Comparison of ENCODE assay signal across 10 cellular contexts in genomic region chr18:56168049-56168781, GRCh38.
A peak's percentile ranks its signal among the peaks of the same experiment; 100 is the strongest.
DNase-seq lines count a peak whose midpoint lies in the region; ATAC-seq and TF ChIP-seq lines count a peak whose summit lies in the region.
"Had no signal": no experiment of that assay in that cellular context is flagged by ENCODE, and none has a peak within 500 bp of the region (broad histone marks: within the 10 kb centered on the region; RNA-seq: fewer than 3 reads in every experiment).

No MANE protein-coding gene starts in this region.

- H3K4me3 Mint-ChIP-seq in osteocyte (ENCODE audit: unreplicated experiment), result peak overlapping the region; percentile 39
- H3K4me3 Mint-ChIP-seq: nephron had no signal

- H3K36me3 Mint-ChIP-seq in osteocyte (ENCODE audit: unreplicated experiment), result no peaks in the 10 kb centered on the region

- peak overlapping the region; percentile 89 for H3K27ac Mint-ChIP-seq in osteocyte (ENCODE audit: unreplicated experiment)

- TF ChIP-seq CTCF in fibroblast of villous mesenchyme (IDR thresholded peaks at IDR 0.05; ENCODE audit: insufficient read depth, low read depth, low read length) (no peak), osteocyte (IDR thresholded peaks at IDR 0.05) (no peak)

- ATAC-seq in HG03469 (IDR thresholded peaks at IDR 0.05; ENCODE audit: unreplicated experiment), result no peak

- H3K27me3 Mint-ChIP-seq in osteocyte (ENCODE audit: unreplicated experiment), result no peaks in the 10 kb centered on the region

- H3K4me3 ChIP-seq in fibroblast of villous mesenchyme (ENCODE audit: low read depth, low read length), result no peak overlapping the region

- H3K4me1 Mint-ChIP-seq in osteocyte (ENCODE audit: unreplicated experiment), result peaks cover 55% of the 10 kb centered on the region

- H3K9me3 Mint-ChIP-seq in osteocyte (ENCODE audit: unreplicated experiment), result no peaks in the 10 kb centered on the region
- H3K9me3 Mint-ChIP-seq: nephron had no signal

- DNase-seq in AG20443 (ENCODE audit: low spot score) (peak; percentile 67), RPMI7951 (ENCODE audit: low read depth) (peak; percentile 11), fibroblast of villous mesenchyme (ENCODE audit: low read depth) (peak; percentile 71), osteocyte (ENCODE audit: extremely low spot score, unreplicated experiment) (no peak), retina (no peak), NCI-H1105 treated with DMSO at 0.1 percent for 48 hours (lab: John Stamatoyannopoulos, UW) (no peak)
- no peak for DNase-seq in activated CD4-positive, CD25-positive, alpha-beta regulatory T cell (lab: John Stamatoyannopoulos, UW)
- DNase-seq: NCI-H345 had no signal

Comparison
In these comparisons a context has a peak if more than half of its experiments do, and no peak if none do; other contexts are left out.
1. DNase-seq: peak in AG20443 (single experiment), RPMI7951 (single experiment) and fibroblast of villous mesenchyme (single experiment); none in osteocyte (single experiment), activated CD4-positive, CD25-positive, alpha-beta regulatory T cell (0 of 4), retina (single experiment) and NCI-H1105 treated with DMSO at 0.1 percent for 48 hours (single experiment).